13 cellular contexts compared by ENCODE assay signal in genomic region chr1:1121611-1122077, GRCh38. TPM values are rescaled to one million over a fixed set of nuclear protein-coding genes. Genes with fewer than 3 reads are reported as not detected.
DNase-seq lines count a peak whose midpoint lies in the region; ATAC-seq, FAIRE-seq and TF ChIP-seq lines count a peak whose summit lies in the region.
"Had no signal": no experiment of that assay in that cellular context is flagged by ENCODE, and none has a peak within 500 bp of the region (broad histone marks: within the 10 kb centered on the region; RNA-seq: fewer than 3 reads in every experiment).

No MANE protein-coding gene starts in this region.

- no peak for FAIRE-seq in keratinocyte (lab: Jason Lieb, UNC)

- H3K27ac ChIP-seq in VCaP (peak overlapping the region; percentile 58; the same call in 1 of the 2 replicates), keratinocyte (ENCODE audit: control insufficient read depth, insufficient read depth, low read length) (no peak overlapping the region)
- H3K27ac ChIP-seq: adrenal gland, upper lobe of left lung had no signal

- H3K27ac Mint-ChIP-seq in activated T-cell treated with anti-CD3 and anti-CD28 coated beads, Interleukin-2, amount 50 U/mL, for 72 hours, result no peak overlapping the region
- H3K27ac Mint-ChIP-seq in activated T-cell treated with anti-CD3 and anti-CD28 coated beads, Interleukin-2, amount 50 U/mL, for 24 hours, result no peak overlapping the region
- no peak overlapping the region for H3K27ac Mint-ChIP-seq in stimulated activated effector memory CD8-positive, alpha-beta T cell treated with anti-CD3 and anti-CD28 coated beads, Interleukin-12 subunit alpha, Interleukin-12 subunit beta, amount 100 ng/mL, for 72 hours
- H3K27ac Mint-ChIP-seq: effector memory CD8-positive, alpha-beta T cell had no signal

- H3K79me2 ChIP-seq in keratinocyte (ENCODE audit: control insufficient read depth, insufficient read depth, low read length), result no peaks in the 10 kb centered on the region

- dilution Hi-C loops in keratinocyte (cut with MboI; ENCODE audit: extremely low pct_ligation_motif_present, low sequenced_read_pairs), result no loop called here

- H3K4me3 ChIP-seq in keratinocyte (ENCODE audit: control insufficient read depth in 2 of 3, extremely low read depth in 1 of 3, insufficient read depth in 2 of 3, low read depth in 1 of 3, low read length in 3 of 3), result no peak overlapping the region

- DNase-seq in activated T-cell treated with anti-CD3 and anti-CD28 coated beads, Interleukin-2, amount 50 U/mL, for 72 hours, result no peak
- no peak for DNase-seq in activated T-cell treated with anti-CD3 and anti-CD28 coated beads, Interleukin-2, amount 50 U/mL, for 24 hours
- DNase-seq in keratinocyte (ENCODE audit: low read depth, low spot score), result no peak
- no peak for DNase-seq in stimulated activated effector memory CD8-positive, alpha-beta T cell treated with anti-CD3 and anti-CD28 coated beads, Interleukin-12 subunit alpha, Interleukin-12 subunit beta, amount 100 ng/mL, for 72 hours (ENCODE audit: low spot score in 2 of 2)
- no peak for DNase-seq in HuH-7.5 (ENCODE audit: low spot score)
- DNase-seq: NCI-H2029 treated with DMSO at 0.1 percent for 48 hours had no signal

- no peaks in the 10 kb centered on the region for H3K36me3 ChIP-seq in keratinocyte (ENCODE audit: control insufficient read depth in 2 of 2, extremely low read depth in 1 of 2, insufficient read depth in 2 of 2, low read length in 2 of 2)
- H3K36me3 ChIP-seq: adrenal gland, upper lobe of left lung had no signal

- no peak overlapping the region for H3K9ac ChIP-seq in keratinocyte (ENCODE audit: control insufficient read depth, extremely low read depth, insufficient read depth, low read length)

- peaks cover 17% of the 10 kb centered on the region for H3K27me3 ChIP-seq in keratinocyte (ENCODE audit: control insufficient read depth, extremely low read depth, insufficient read depth, low read length)
- H3K27me3 ChIP-seq: adrenal gland, upper lobe of left lung had no signal

- H3K4me1 ChIP-seq in keratinocyte (ENCODE audit: control insufficient read depth, extremely low read depth, insufficient read depth, low read length), result peaks cover 3% of the 10 kb centered on the region

- peak overlapping the region; percentile 8 for H2AFZ ChIP-seq in keratinocyte (ENCODE audit: control insufficient read depth, low read length)

- H3K9me3 Mint-ChIP-seq in activated T-cell treated with anti-CD3 and anti-CD28 coated beads, Interleukin-2, amount 50 U/mL, for 72 hours, result peaks cover 8 to 9% of the 10 kb centered on the region in 2 donors
- no peaks in the 10 kb centered on the region for H3K9me3 Mint-ChIP-seq in activated T-cell treated with anti-CD3 and anti-CD28 coated beads, Interleukin-2, amount 50 U/mL, for 24 hours
- no peaks in the 10 kb centered on the region for H3K9me3 Mint-ChIP-seq in stimulated activated effector memory CD8-positive, alpha-beta T cell treated with anti-CD3 and anti-CD28 coated beads, Interleukin-12 subunit alpha, Interleukin-12 subunit beta, amount 100 ng/mL, for 72 hours
- H3K9me3 Mint-ChIP-seq: effector memory CD8-positive, alpha-beta T cell had no signal

- no peaks in the 10 kb centered on the region for H4K20me1 ChIP-seq in keratinocyte (ENCODE audit: control insufficient read depth, extremely low read depth, insufficient read depth, low read length)

- H3K27me3 Mint-ChIP-seq in activated T-cell treated with anti-CD3 and anti-CD28 coated beads, Interleukin-2, amount 50 U/mL, for 72 hours (ENCODE audit: low read depth), result peaks cover 10% of the 10 kb centered on the region
- H3K27me3 Mint-ChIP-seq in activated T-cell treated with anti-CD3 and anti-CD28 coated beads, Interleukin-2, amount 50 U/mL, for 24 hours, result peaks cover 8% of the 10 kb centered on the region

- TF ChIP-seq CTCF in VCaP (conservative IDR thresholded peaks at IDR 0.05), result no peak
- TF ChIP-seq CTCF in keratinocyte (optimal IDR thresholded peaks at IDR 0.05 in 1 of 3, IDR thresholded peaks at IDR 0.05 in 1 of 3, conservative IDR thresholded peaks at IDR 0.05 in 1 of 3; ENCODE audit: extremely low read depth in 1 of 3, insufficient read depth in 2 of 3, low read length in 3 of 3), result no peak

- H3K36me3 Mint-ChIP-seq in activated T-cell treated with anti-CD3 and anti-CD28 coated beads, Interleukin-2, amount 50 U/mL, for 72 hours (ENCODE audit: insufficient read depth in 2 of 2), result peaks cover 4 to 5% of the 10 kb centered on the region in 2 donors
- no peaks in the 10 kb centered on the region for H3K36me3 Mint-ChIP-seq in activated T-cell treated with anti-CD3 and anti-CD28 coated beads, Interleukin-2, amount 50 U/mL, for 24 hours (ENCODE audit: low read depth)
- H3K36me3 Mint-ChIP-seq in stimulated activated effector memory CD8-positive, alpha-beta T cell treated with anti-CD3 and anti-CD28 coated beads, Interleukin-12 subunit alpha, Interleukin-12 subunit beta, amount 100 ng/mL, for 72 hours, result peaks cover 20% of the 10 kb centered on the region

- peak; percentile 31 for ATAC-seq in activated T-cell treated with anti-CD3 and anti-CD28 coated beads, Interleukin-2, amount 50 U/mL, for 72 hours (replicated peaks in 1 of 2)
- peak; percentile 14 for ATAC-seq in stimulated activated effector memory CD8-positive, alpha-beta T cell treated with anti-CD3 and anti-CD28 coated beads, Interleukin-12 subunit alpha, Interleukin-12 subunit beta, amount 100 ng/mL, for 72 hours
- no peak for ATAC-seq in HG02763 (IDR thresholded peaks at IDR 0.05; ENCODE audit: unreplicated experiment)
- no peak for ATAC-seq in HG02885 (IDR thresholded peaks at IDR 0.05; ENCODE audit: poor library complexity, unreplicated experiment)

- H3K4me3 Mint-ChIP-seq in activated T-cell treated with anti-CD3 and anti-CD28 coated beads, Interleukin-2, amount 50 U/mL, for 72 hours, result no peak overlapping the region
- H3K4me3 Mint-ChIP-seq in activated T-cell treated with anti-CD3 and anti-CD28 coated beads, Interleukin-2, amount 50 U/mL, for 24 hours, result no peak overlapping the region
- no peak overlapping the region for H3K4me3 Mint-ChIP-seq in stimulated activated effector memory CD8-positive, alpha-beta T cell treated with anti-CD3 and anti-CD28 coated beads, Interleukin-12 subunit alpha, Interleukin-12 subunit beta, amount 100 ng/mL, for 72 hours

- no peaks in the 10 kb centered on the region for H3K9me3 ChIP-seq in keratinocyte (ENCODE audit: control insufficient read depth, low read depth, low read length)
- H3K9me3 ChIP-seq: adrenal gland, upper lobe of left lung had no signal

- peaks cover 11% of the 10 kb centered on the region for H3K4me1 Mint-ChIP-seq in activated T-cell treated with anti-CD3 and anti-CD28 coated beads, Interleukin-2, amount 50 U/mL, for 72 hours (ENCODE audit: low read depth)
- H3K4me1 Mint-ChIP-seq in activated T-cell treated with anti-CD3 and anti-CD28 coated beads, Interleukin-2, amount 50 U/mL, for 24 hours (ENCODE audit: low read depth), result peaks cover 8% of the 10 kb centered on the region
- peaks cover 15% of the 10 kb centered on the region for H3K4me1 Mint-ChIP-seq in stimulated activated effector memory CD8-positive, alpha-beta T cell treated with anti-CD3 and anti-CD28 coated beads, Interleukin-12 subunit alpha, Interleukin-12 subunit beta, amount 100 ng/mL, for 72 hours

- no peak overlapping the region for H3K4me2 ChIP-seq in keratinocyte (ENCODE audit: control insufficient read depth, extremely low read depth, insufficient read depth, low read depth, low read length)

- H3K9me1 ChIP-seq in keratinocyte (ENCODE audit: control insufficient read depth, extremely low read depth, insufficient read depth, low read length), result no peaks in the 10 kb centered on the region

RNA-seq across cellular contexts. Expression of gene C1orf159, which starts 5.8 kb away (rescaled TPM):
- 10 to 100 TPM; 18.0 to 18.6 TPM for total RNA-seq in activated T-cell treated with anti-CD3 and anti-CD28 coated beads, Interleukin-2, amount 50 U/mL, for 72 hours
- polyA plus RNA-seq in keratinocyte, result 6.1 to 8.8 TPM (median 8.0 TPM) in 3 replicates
- polyA plus RNA-seq in keratinocyte (2011; ENCODE audit: low read depth), result 3.2 TPM
- polyA plus RNA-seq in keratinocyte (2011; cell fraction: cytosol; rRNA removed), result 3.5 and 10.1 TPM in 2 replicates
- polyA plus RNA-seq in keratinocyte (2011; cell fraction: nucleus; rRNA removed), result 19.2 and 30.8 TPM in 2 replicates
- 9.8 and 11.1 TPM in 2 replicates for polyA plus RNA-seq in keratinocyte (2012; ENCODE audit: low replicate concordance)
- polyA minus RNA-seq in keratinocyte, result 2.4 to 4.1 TPM (median 3.7 TPM) in 3 replicates
- 8.4 TPM for polyA minus RNA-seq in keratinocyte (2011; cell fraction: cytosol; rRNA and poly(A)+ RNA removed)
- 9.0 and 9.5 TPM in 2 replicates for polyA minus RNA-seq in keratinocyte (2011; cell fraction: nucleus; rRNA and poly(A)+ RNA removed)

RNA-seq across cellular contexts. Expression of gene RNF223, which starts 47.5 kb away (rescaled TPM):
- under 1 TPM in 1 of 2 donors, not detected in 1; 0.12 TPM for total RNA-seq in activated T-cell treated with anti-CD3 and anti-CD28 coated beads, Interleukin-2, amount 50 U/mL, for 72 hours
- polyA plus RNA-seq in keratinocyte, result 0.22 to 0.45 TPM (median 0.32 TPM) in 3 replicates
- 3.1 TPM for polyA plus RNA-seq in keratinocyte (2011; ENCODE audit: low read depth)
- 0.27 and 0.56 TPM in 2 replicates for polyA plus RNA-seq in keratinocyte (2011; cell fraction: cytosol; rRNA removed)
- polyA plus RNA-seq in keratinocyte (2011; cell fraction: nucleus; rRNA removed), result 0.90 and 0.99 TPM in 2 replicates
- polyA plus RNA-seq in keratinocyte (2012; ENCODE audit: low replicate concordance), result 0.29 and 19.8 TPM in 2 replicates
- polyA minus RNA-seq in keratinocyte, result 0.56 TPM in 1 of 3 replicates, not detected in the others
- not detected for polyA minus RNA-seq in keratinocyte (2011; cell fraction: cytosol; rRNA and poly(A)+ RNA removed)
- 1.2 and 1.8 TPM in 2 replicates for polyA minus RNA-seq in keratinocyte (2011; cell fraction: nucleus; rRNA and poly(A)+ RNA removed)
- total RNA-seq: adrenal gland, RPMI7951 had no signal

RNA-seq across cellular contexts. Expression of gene TTLL10, which starts 52.0 kb away (rescaled TPM):
- total RNA-seq in activated T-cell treated with anti-CD3 and anti-CD28 coated beads, Interleukin-2, amount 50 U/mL, for 72 hours, result under 1 TPM in 1 of 2 donors, not detected in 1; 0.36 TPM
- not detected in 3 replicates for polyA plus RNA-seq in keratinocyte
- polyA plus RNA-seq in keratinocyte (2011; ENCODE audit: low read depth), result not detected
- polyA plus RNA-seq in keratinocyte (2011; cell fraction: cytosol; rRNA removed), result not detected in 2 replicates
- 0.31 TPM in 1 of 2 replicates, not detected in the other for polyA plus RNA-seq in keratinocyte (2011; cell fraction: nucleus; rRNA removed)
- polyA plus RNA-seq in keratinocyte (2012; ENCODE audit: low replicate concordance), result 0.07 TPM in 1 of 2 replicates, not detected in the other
- 0.23 TPM in 1 of 3 replicates, not detected in the others for polyA minus RNA-seq in keratinocyte
- not detected for polyA minus RNA-seq in keratinocyte (2011; cell fraction: cytosol; rRNA and poly(A)+ RNA removed)
- not detected in 2 replicates for polyA minus RNA-seq in keratinocyte (2011; cell fraction: nucleus; rRNA and poly(A)+ RNA removed)
- total RNA-seq: adrenal gland, RPMI7951 had no signal

Comparison
In these comparisons a context has a peak if more than half of its experiments do, and no peak if none do; other contexts are left out.
1. ATAC-seq: peak in activated T-cell treated with anti-CD3 and anti-CD28 coated beads, Interleukin-2, amount 50 U/mL, for 72 hours (2 of 2) and stimulated activated effector memory CD8-positive, alpha-beta T cell treated with anti-CD3 and anti-CD28 coated beads, Interleukin-12 subunit alpha, Interleukin-12 subunit beta, amount 100 ng/mL, for 72 hours (single experiment); none in HG02763 (single experiment) and HG02885 (single experiment).